In the genomic region with DNA sequence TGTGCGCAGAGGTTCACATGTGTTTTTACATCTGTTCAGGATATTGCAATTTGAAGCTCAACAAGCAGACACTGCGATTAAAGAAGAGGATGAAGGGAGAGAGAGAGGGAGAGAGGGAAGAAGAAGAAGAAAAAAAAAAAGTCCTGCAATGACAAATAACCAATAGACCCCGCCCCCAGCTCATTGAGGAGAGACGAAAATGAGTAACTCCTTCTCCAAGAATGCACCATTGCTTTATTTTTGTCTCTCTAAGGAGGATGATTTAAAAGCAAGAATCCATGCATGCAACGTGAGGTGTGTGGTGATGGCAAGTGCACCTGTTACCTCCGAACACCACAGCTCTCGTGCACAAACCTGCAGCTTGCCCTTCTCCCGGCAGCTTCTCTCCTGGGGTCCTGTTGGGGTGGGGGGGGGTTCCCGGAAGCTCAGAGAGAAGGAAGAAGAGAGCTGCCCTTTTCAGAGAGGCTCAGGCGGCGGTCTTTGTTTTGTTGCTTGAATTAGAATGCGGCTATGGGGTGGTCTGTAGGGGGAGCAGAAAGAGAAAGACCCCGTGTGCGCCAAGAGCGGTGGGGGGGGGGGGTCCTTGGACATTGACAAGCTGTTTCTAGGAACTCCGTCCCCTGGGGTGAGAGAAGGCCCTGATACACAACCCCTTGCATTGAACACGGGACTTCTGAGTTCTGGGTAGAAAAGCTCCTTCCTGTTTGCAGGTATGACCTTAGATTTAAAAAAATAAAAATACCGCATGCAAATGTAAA, we compare ENCODE assay signal across 17 cellular contexts.
DNase-seq lines count a peak whose midpoint lies in the region; TF ChIP-seq lines count a peak whose summit lies in the region.
"Had no signal": no experiment of that assay in that cellular context is flagged by ENCODE, and none has a peak within 500 bp of the region (broad histone marks: within the 10 kb centered on the region; RNA-seq: fewer than 3 reads in every experiment).

No MANE protein-coding gene starts in this region.

- H4K12ac ChIP-seq in trophoblast cell (ENCODE audit: low read depth, low read length) = no peak overlapping the region

- H3K4me1 ChIP-seq in ES-I3 (ENCODE audit: insufficient read depth, low read length) = peaks cover 27% of the 10 kb centered on the region
- H3K4me1 ChIP-seq in NT2/D1 (ENCODE audit: insufficient read depth, insufficient read length) = peaks cover 11% of the 10 kb centered on the region
- H3K4me1 ChIP-seq in neuronal stem cell (ENCODE audit: control insufficient read depth in 2 of 2, insufficient read depth in 1 of 2, low read depth in 1 of 2, low read length in 2 of 2) = peaks cover 23 to 35% of the 10 kb centered on the region in 2 donors
- no peaks in the 10 kb centered on the region for H3K4me1 ChIP-seq in tibial nerve
- H3K4me1 ChIP-seq in trophoblast cell (ENCODE audit: control insufficient read depth in 1 of 2, insufficient read depth in 2 of 2, low read length in 2 of 2) = no peaks in the 10 kb centered on the region
- H3K4me1 ChIP-seq: BLaER1, sigmoid colon had no signal

- H3K4me3 ChIP-seq in NT2/D1 (ENCODE audit: insufficient read length, low read depth) (peak overlapping the region; percentile 6), neuronal stem cell (ENCODE audit: low read length in 2 of 2) (peak overlapping the region; percentile 40 to 71), tibial nerve (no peak overlapping the region), trophoblast cell (ENCODE audit: low read depth, low read length) (no peak overlapping the region)
- H3K4me3 ChIP-seq: BLaER1, sigmoid colon had no signal

- DNase-seq in NT2/D1 (ENCODE audit: low read depth, low spot score) = peak; percentile 91
- peak; percentile 40 for DNase-seq in iPS DF 19.7 (ENCODE audit: low read depth, low spot score)
- DNase-seq in neuronal stem cell (ENCODE audit: low spot score) = peak; percentile 71
- DNase-seq in tibial nerve (ENCODE audit: low spot score in 2 of 2) = no peak
- no peak for DNase-seq in trophoblast cell
- no peak for DNase-seq in caudate nucleus (lab: John Stamatoyannopoulos, UW)
- DNase-seq: amniotic stem cell; cerebellar nuclear complex; DMS 273 treated with DMSO at 0.1 percent for 48 hours; Karpas-422; NCI-H69; SIG-M5; sigmoid colon; stimulated activated CD4-positive, alpha-beta T cell treated with anti-CD3 and anti-CD28 coated beads, Interleukin-1b, Interleukin-23, amount 100 ng/mL, for 48 hours had no signal

- no peak for TF ChIP-seq POLR2A in tibial nerve (IDR thresholded peaks at IDR 0.05)

- no peak overlapping the region for H2BK120ac ChIP-seq in neuronal stem cell (ENCODE audit: low read depth, low read length)
- no peak overlapping the region for H2BK120ac ChIP-seq in trophoblast cell (ENCODE audit: insufficient read depth, low read length, poor library complexity)

- H3K79me1 ChIP-seq in neuronal stem cell (ENCODE audit: low read depth, low read length) (no peaks in the 10 kb centered on the region), trophoblast cell (ENCODE audit: low read length) (no peaks in the 10 kb centered on the region)

- no peak overlapping the region for H3K23ac ChIP-seq in neuronal stem cell (ENCODE audit: low read depth, low read length, poor library complexity)
- H3K23ac ChIP-seq in trophoblast cell (ENCODE audit: low read length) = no peak overlapping the region

- WGBS in neuronal stem cell (ENCODE audit: extremely low coverage in 2 of 2, insufficient read length in 2 of 2, insufficient replicate concordance in 1 of 2), 2 donors = no CpG with 5 or more reads among the region's 18 CpGs
- 5 to 7% methylated on average over 18 of the region's 18 CpGs for WGBS in tibial nerve, 2 donors
- no CpG with 5 or more reads among the region's 18 CpGs for WGBS in trophoblast cell (ENCODE audit: extremely low coverage, insufficient coverage, insufficient read length)

- H3K18ac ChIP-seq in neuronal stem cell (ENCODE audit: low read length) = no peak overlapping the region
- H3K18ac ChIP-seq in trophoblast cell (ENCODE audit: low read length) = no peak overlapping the region

- TF ChIP-seq EP300 in tibial nerve (IDR thresholded peaks at IDR 0.05) = no peak

- H2AK5ac ChIP-seq in neuronal stem cell (ENCODE audit: low read depth, low read length) (no peak overlapping the region), trophoblast cell (ENCODE audit: low read length) (no peak overlapping the region)

- H4K91ac ChIP-seq in neuronal stem cell (ENCODE audit: low read depth, low read length, poor library complexity) (no peak overlapping the region), trophoblast cell (ENCODE audit: low read depth, low read length) (no peak overlapping the region)

- H4K8ac ChIP-seq in neuronal stem cell (ENCODE audit: low read depth, low read length) = no peak overlapping the region
- H4K8ac ChIP-seq in trophoblast cell (ENCODE audit: low read depth, low read length) = no peak overlapping the region

- H3K4ac ChIP-seq in neuronal stem cell (ENCODE audit: low read length) (no peak overlapping the region), trophoblast cell (ENCODE audit: low read depth, low read length) (no peak overlapping the region)

- H3K9me3 ChIP-seq in ES-I3 (ENCODE audit: control insufficient read depth, insufficient read depth, low read length) (no peaks in the 10 kb centered on the region), NT2/D1 (ENCODE audit: insufficient read depth, low read length) (no peaks in the 10 kb centered on the region), neuronal stem cell (replicated peaks in 1 of 2; ENCODE audit: control insufficient read depth in 2 of 2, insufficient read depth in 1 of 2, low read depth in 1 of 2, low read length in 2 of 2) (peaks cover 0 to 3% of the 10 kb centered on the region in 2 donors), tibial nerve (no peaks in the 10 kb centered on the region), trophoblast cell (ENCODE audit: insufficient read depth, low read depth, low read length) (peaks cover 9% of the 10 kb centered on the region)
- H3K9me3 ChIP-seq: BLaER1 had no signal

- peaks cover 20% of the 10 kb centered on the region for H3K27me3 ChIP-seq in NT2/D1 (ENCODE audit: insufficient read depth, insufficient read length)
- H3K27me3 ChIP-seq in neuronal stem cell (ENCODE audit: control insufficient read depth in 3 of 3, insufficient read depth in 3 of 3, low read depth in 1 of 3, low read length in 3 of 3) = no peaks in the 10 kb centered on the region
- H3K27me3 ChIP-seq in tibial nerve = peaks cover 0 to 4% of the 10 kb centered on the region in 2 donors
- peaks cover 4% of the 10 kb centered on the region for H3K27me3 ChIP-seq in trophoblast cell (ENCODE audit: insufficient read depth, low read length)
- H3K27me3 ChIP-seq: BLaER1 had no signal

- peak overlapping the region; percentile 49 for H3K4me2 ChIP-seq in neuronal stem cell (ENCODE audit: insufficient read depth, low read length, poor library complexity, severe bottlenecking)
- no peak overlapping the region for H3K4me2 ChIP-seq in trophoblast cell (ENCODE audit: low read length)
- H3K4me2 ChIP-seq: BLaER1 had no signal

- H3K36me3 ChIP-seq in ES-I3 (ENCODE audit: insufficient read depth, low read length) = no peaks in the 10 kb centered on the region
- no peaks in the 10 kb centered on the region for H3K36me3 ChIP-seq in NT2/D1 (ENCODE audit: insufficient read depth, insufficient read length, low read length)
- peaks cover 0 to 2% of the 10 kb centered on the region in 2 donors for H3K36me3 ChIP-seq in neuronal stem cell (replicated peaks in 1 of 2; ENCODE audit: control insufficient read depth in 2 of 2, insufficient read depth in 2 of 2, low read length in 2 of 2)
- H3K36me3 ChIP-seq in tibial nerve = no peaks in the 10 kb centered on the region
- H3K36me3 ChIP-seq in trophoblast cell (ENCODE audit: control insufficient read depth in 1 of 2, insufficient read depth in 2 of 2, low read length in 2 of 2) = no peaks in the 10 kb centered on the region
- H3K36me3 ChIP-seq: BLaER1, sigmoid colon had no signal

- H3K79me2 ChIP-seq in trophoblast cell (ENCODE audit: control insufficient read depth, insufficient read depth, low read length, poor library complexity) = no peaks in the 10 kb centered on the region

- no peak for TF ChIP-seq CTCF in tibial nerve (IDR thresholded peaks at IDR 0.05)

- peak overlapping the region; percentile 71 for H2AFZ ChIP-seq in neuronal stem cell (ENCODE audit: low read length)
- H2AFZ ChIP-seq in trophoblast cell (ENCODE audit: insufficient read depth, low read length, poor library complexity) = no peak overlapping the region

- H2BK12ac ChIP-seq in neuronal stem cell (ENCODE audit: low read length) (no peak overlapping the region), trophoblast cell (ENCODE audit: low read length) (no peak overlapping the region)

- H3K9ac ChIP-seq in ES-I3 (ENCODE audit: low read depth, low read length) (peak overlapping the region; percentile 41), NT2/D1 (ENCODE audit: insufficient read length, low read depth) (peak overlapping the region; percentile 29), neuronal stem cell (ENCODE audit: low read depth, low read length, poor library complexity) (no peak overlapping the region), trophoblast cell (ENCODE audit: low read length) (no peak overlapping the region)
- H3K9ac ChIP-seq: BLaER1 had no signal

- H2BK5ac ChIP-seq in neuronal stem cell (ENCODE audit: low read length) (no peak overlapping the region), trophoblast cell (ENCODE audit: low read depth, low read length, poor library complexity) (no peak overlapping the region)

- no peak overlapping the region for H3K14ac ChIP-seq in neuronal stem cell (ENCODE audit: low read length)
- H3K14ac ChIP-seq in trophoblast cell (ENCODE audit: low read length) = no peak overlapping the region

- no peak overlapping the region for H2BK15ac ChIP-seq in neuronal stem cell (ENCODE audit: low read length)

- H3K27ac ChIP-seq in neuronal stem cell (replicated peaks; ENCODE audit: low read length) = peak overlapping the region; percentile 77
- no peak overlapping the region for H3K27ac ChIP-seq in tibial nerve
- no peak overlapping the region for H3K27ac ChIP-seq in trophoblast cell (ENCODE audit: low read depth, low read length)
- H3K27ac ChIP-seq in caudate nucleus (ENCODE audit: low read depth, low read length) = no peak overlapping the region
- H3K27ac ChIP-seq: BLaER1, sigmoid colon, VCaP had no signal

Comparison
In these comparisons a context has a peak if more than half of its experiments do, and no peak if none do; other contexts are left out.
1. H3K9ac ChIP-seq: peak in ES-I3 (single experiment) and NT2/D1 (single experiment); none in neuronal stem cell (single experiment) and trophoblast cell (single experiment).
2. DNase-seq: peak in NT2/D1 (single experiment), iPS DF 19.7 (single experiment) and neuronal stem cell (single experiment); none in tibial nerve (0 of 2), trophoblast cell (0 of 2) and caudate nucleus (0 of 61).
3. H3K4me3 ChIP-seq: peak in NT2/D1 (single experiment) and neuronal stem cell (2 of 2); none in tibial nerve (0 of 4) and trophoblast cell (single experiment).